ENCODE assay signal across 18 cellular contexts in the genomic region with DNA sequence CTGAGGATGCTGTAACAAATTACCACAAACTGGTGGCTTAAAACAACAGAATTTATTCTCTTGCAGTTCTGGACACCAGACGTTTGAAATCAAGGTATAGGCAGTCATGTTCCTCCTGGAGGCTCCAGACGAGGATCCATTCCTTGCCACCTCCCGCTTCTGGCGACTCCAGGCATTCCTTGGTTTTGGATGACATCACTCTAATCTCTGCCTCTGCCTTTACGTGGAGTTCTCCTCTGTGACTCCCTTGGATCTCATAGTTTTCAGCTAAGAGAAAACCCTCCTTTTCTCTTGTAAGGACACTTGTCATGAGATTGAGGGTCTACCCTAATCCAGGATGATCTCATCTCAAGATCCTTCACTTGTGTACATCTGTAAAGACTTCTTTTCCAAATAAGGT. TPM values are rescaled to one million over a fixed set of nuclear protein-coding genes. Genes with fewer than 3 reads are reported as not detected.
DNase-seq lines count a peak whose midpoint lies in the region; ATAC-seq and TF ChIP-seq lines count a peak whose summit lies in the region.
"Had no signal": no experiment of that assay in that cellular context is flagged by ENCODE, and none has a peak within 500 bp of the region (broad histone marks: within the 10 kb centered on the region; RNA-seq: fewer than 3 reads in every experiment).

No MANE protein-coding gene starts in this region.

- in situ Hi-C loops in GM23248 (cut with MboI), result no loop called here

- H2BK5ac ChIP-seq in mesendoderm (ENCODE audit: low read length), result no peak overlapping the region

- CTCF ChIA-PET in activated CD4-positive, alpha-beta T cell treated with anti-CD3 and anti-CD28 coated beads for 36 hours (lab: Charles Lee), result interaction anchor here (0.6 kb wide), 1 partner anchor 367 kb away, joined by 3 read pairs; no protein-coding TSS in a partner anchor

- no peak overlapping the region for H3K4ac ChIP-seq in mesendoderm (ENCODE audit: low read depth, low read length)

- H2AK5ac ChIP-seq in mesendoderm (ENCODE audit: low read length), result no peak overlapping the region

- no peak overlapping the region for H3K4me2 ChIP-seq in GM23248 (ENCODE audit: unreplicated experiment)
- no peak overlapping the region for H3K4me2 ChIP-seq in mesendoderm (ENCODE audit: low read length)
- H3K4me2 ChIP-seq: A549 had no signal

- no peak overlapping the region for H3K27ac ChIP-seq in GM23248
- peak overlapping the region; percentile 55 for H3K27ac ChIP-seq in WERI-Rb-1
- H3K27ac ChIP-seq in mesendoderm (ENCODE audit: low read depth, low read length), result no peak overlapping the region
- H3K27ac ChIP-seq: A549 had no signal

- TF ChIP-seq CTCF in WERI-Rb-1 (IDR thresholded peaks at IDR 0.05; ENCODE audit: low read depth, low read length), result no peak

- no peak overlapping the region for H4K5ac ChIP-seq in mesendoderm (ENCODE audit: low read length)

- DNase-seq in AG20443 (ENCODE audit: low spot score), result peak; percentile 24
- DNase-seq in GM23248, result peak; percentile 11
- no peak for DNase-seq in WERI-Rb-1
- DNase-seq in mesendoderm, result peak; percentile 21
- no peak for DNase-seq in activated CD4-positive, alpha-beta T cell treated with anti-CD3 and anti-CD28 coated beads for 36 hours
- DNase-seq: 8988T; ACHN; C1 segment of cervical spinal cord; Caco-2; CD8-positive, alpha-beta T cell; DMS153; DND-41; GOT3; HCEC 1CT had no signal

- 22 to 23% methylated on average over 5 of the region's 5 CpGs for WGBS in GM23248 (ENCODE audit: low coverage in 1 of 2, low lambda C conversion rate in 2 of 2, missing lambda C conversion rate in 2 of 2), 2 experiments
- no CpG with 5 or more reads among the region's 5 CpGs for WGBS in mesendoderm (ENCODE audit: extremely low coverage, insufficient coverage, low lambda C conversion rate)

- no peak overlapping the region for H3K27ac Mint-ChIP-seq in activated CD4-positive, alpha-beta T cell treated with anti-CD3 and anti-CD28 coated beads for 36 hours
- H3K27ac Mint-ChIP-seq: CD8-positive, alpha-beta T cell had no signal

- peaks cover 1% of the 10 kb centered on the region for H3K9me3 Mint-ChIP-seq in activated CD4-positive, alpha-beta T cell treated with anti-CD3 and anti-CD28 coated beads for 36 hours (ENCODE audit: low read depth)

- intact Hi-C loops in activated CD4-positive, alpha-beta T cell treated with anti-CD3 and anti-CD28 coated beads for 36 hours (cut with DNase I, micrococcal nuclease), result no loop called here

- no peaks in the 10 kb centered on the region for H3K9me2 ChIP-seq in GM23248 (ENCODE audit: insufficient read depth)

- no peaks in the 10 kb centered on the region for H3K4me1 ChIP-seq in GM23248 (ENCODE audit: insufficient read depth)
- no peaks in the 10 kb centered on the region for H3K4me1 ChIP-seq in mesendoderm (ENCODE audit: control insufficient read depth, low read depth, low read length)
- H3K4me1 ChIP-seq: A549, Caco-2 had no signal

- no peaks in the 10 kb centered on the region for H3K9me3 ChIP-seq in GM23248 (ENCODE audit: low read depth)
- H3K9me3 ChIP-seq in WERI-Rb-1 (ENCODE audit: severe bottlenecking), result no peaks in the 10 kb centered on the region
- H3K9me3 ChIP-seq: A549, Caco-2 had no signal

- no peaks in the 10 kb centered on the region for H3F3A ChIP-seq in GM23248 (ENCODE audit: insufficient read depth)

- H3K79me2 ChIP-seq in GM23248 (ENCODE audit: insufficient read depth), result no peaks in the 10 kb centered on the region
- no peaks in the 10 kb centered on the region for H3K79me2 ChIP-seq in mesendoderm (ENCODE audit: control insufficient read depth, insufficient read depth, low read length)

- H3K9ac ChIP-seq in GM23248 (no peak overlapping the region), mesendoderm (ENCODE audit: low read length) (no peak overlapping the region)

- no peak overlapping the region for H4K8ac ChIP-seq in mesendoderm (ENCODE audit: low read depth, low read length)

- H3K36me3 ChIP-seq in GM23248 (ENCODE audit: low read depth) (no peaks in the 10 kb centered on the region), WERI-Rb-1 (no peaks in the 10 kb centered on the region), mesendoderm (ENCODE audit: control insufficient read depth, insufficient read depth, low read length) (no peaks in the 10 kb centered on the region)

- no peaks in the 10 kb centered on the region for H4K20me1 ChIP-seq in GM23248 (ENCODE audit: insufficient read depth)

- POLR2A ChIA-PET in activated CD4-positive, alpha-beta T cell treated with anti-CD3 and anti-CD28 coated beads for 36 hours (lab: Charles Lee), result no interaction called here

- H3K4me1 Mint-ChIP-seq in activated CD4-positive, alpha-beta T cell treated with anti-CD3 and anti-CD28 coated beads for 36 hours, result no peaks in the 10 kb centered on the region

- ATAC-seq in GM18873 (IDR thresholded peaks at IDR 0.05; ENCODE audit: low FRiP score, unreplicated experiment) (no peak), GM21576 (IDR thresholded peaks at IDR 0.05; ENCODE audit: unreplicated experiment) (no peak)
- ATAC-seq in activated CD4-positive, alpha-beta T cell treated with anti-CD3 and anti-CD28 coated beads for 36 hours, result no peak
- ATAC-seq: A549; CD8-positive, alpha-beta T cell had no signal

- no peak overlapping the region for H3K4me3 Mint-ChIP-seq in activated CD4-positive, alpha-beta T cell treated with anti-CD3 and anti-CD28 coated beads for 36 hours
- H3K4me3 Mint-ChIP-seq: CD8-positive, alpha-beta T cell had no signal

- H3K36me3 Mint-ChIP-seq in activated CD4-positive, alpha-beta T cell treated with anti-CD3 and anti-CD28 coated beads for 36 hours (ENCODE audit: low read depth), result no peaks in the 10 kb centered on the region
- H3K36me3 Mint-ChIP-seq: CD8-positive, alpha-beta T cell had no signal

- no peaks in the 10 kb centered on the region for H3K27me3 Mint-ChIP-seq in activated CD4-positive, alpha-beta T cell treated with anti-CD3 and anti-CD28 coated beads for 36 hours

- H3K4me3 ChIP-seq in GM23248 (no peak overlapping the region), WERI-Rb-1 (ENCODE audit: low read depth, low read length) (no peak overlapping the region), mesendoderm (ENCODE audit: low read length) (no peak overlapping the region)
- H3K4me3 ChIP-seq: A549 had no signal

- H3K27me3 ChIP-seq in GM23248 (replicated peaks; ENCODE audit: insufficient read depth) (no peaks in the 10 kb centered on the region; the same call in 1 of the 2 replicates), WERI-Rb-1 (ENCODE audit: insufficient read depth, low read depth, severe bottlenecking) (no peaks in the 10 kb centered on the region), mesendoderm (ENCODE audit: insufficient read depth, low read length, poor library complexity) (no peaks in the 10 kb centered on the region)

- no peak overlapping the region for H3K23ac ChIP-seq in mesendoderm (ENCODE audit: low read length)

- H3K18ac ChIP-seq in mesendoderm (ENCODE audit: low read length), result no peak overlapping the region

- H2BK120ac ChIP-seq in mesendoderm (ENCODE audit: low read depth, low read length), result no peak overlapping the region

- no peak overlapping the region for H3K56ac ChIP-seq in mesendoderm (ENCODE audit: low read length)

- H2AFZ ChIP-seq in GM23248, result no peak overlapping the region

- H2BK15ac ChIP-seq in mesendoderm (replicated peaks; ENCODE audit: low read depth), result no peak overlapping the region

- no peaks in the 10 kb centered on the region for H3K79me1 ChIP-seq in mesendoderm (ENCODE audit: low read length)

RNA-seq across cellular contexts. Expression of a gene that starts 31.4 kb away (rescaled TPM):
- total RNA-seq in GM23248 (2014; rRNA removed; shearing (Covaris generic)), result 41.9 and 45.5 TPM in 2 replicates
- 37.6 and 40.1 TPM in 2 replicates for polyA plus RNA-seq in GM23248 (2016; fragmentation: Nextera tagmentation; extraction: Ambion mirVana)
- polyA plus RNA-seq in mesendoderm (2013, experiment 1 of 2), result 2.8 TPM
- polyA plus RNA-seq in mesendoderm (2013, experiment 2 of 2), result 2.8 TPM
- 1 to 10 TPM; 5.0 to 5.7 TPM for total RNA-seq in activated CD4-positive, alpha-beta T cell treated with anti-CD3 and anti-CD28 coated beads for 36 hours

RNA-seq across cellular contexts. Expression of a gene that starts 32.8 kb away (rescaled TPM):
- not detected in 2 replicates for total RNA-seq in GM23248 (2014; rRNA removed; shearing (Covaris generic))
- not detected in 2 replicates for polyA plus RNA-seq in GM23248 (2016; fragmentation: Nextera tagmentation; extraction: Ambion mirVana)
- not detected for polyA plus RNA-seq in mesendoderm (2013, experiment 1 of 2)
- not detected for polyA plus RNA-seq in mesendoderm (2013, experiment 2 of 2)
- not detected for total RNA-seq in activated CD4-positive, alpha-beta T cell treated with anti-CD3 and anti-CD28 coated beads for 36 hours
- total RNA-seq: Caco-2; CD8-positive, alpha-beta T cell had no signal
- polyA plus RNA-seq: A549, BJ had no signal

Comparison
In these comparisons a context has a peak if more than half of its experiments do, and no peak if none do; other contexts are left out.
1. DNase-seq: peak in AG20443 (single experiment), GM23248 (single experiment) and mesendoderm (single experiment); none in WERI-Rb-1 (single experiment) and activated CD4-positive, alpha-beta T cell treated with anti-CD3 and anti-CD28 coated beads for 36 hours (single experiment).